ENCODE assay signal across 1 cellular context in the genomic region with DNA sequence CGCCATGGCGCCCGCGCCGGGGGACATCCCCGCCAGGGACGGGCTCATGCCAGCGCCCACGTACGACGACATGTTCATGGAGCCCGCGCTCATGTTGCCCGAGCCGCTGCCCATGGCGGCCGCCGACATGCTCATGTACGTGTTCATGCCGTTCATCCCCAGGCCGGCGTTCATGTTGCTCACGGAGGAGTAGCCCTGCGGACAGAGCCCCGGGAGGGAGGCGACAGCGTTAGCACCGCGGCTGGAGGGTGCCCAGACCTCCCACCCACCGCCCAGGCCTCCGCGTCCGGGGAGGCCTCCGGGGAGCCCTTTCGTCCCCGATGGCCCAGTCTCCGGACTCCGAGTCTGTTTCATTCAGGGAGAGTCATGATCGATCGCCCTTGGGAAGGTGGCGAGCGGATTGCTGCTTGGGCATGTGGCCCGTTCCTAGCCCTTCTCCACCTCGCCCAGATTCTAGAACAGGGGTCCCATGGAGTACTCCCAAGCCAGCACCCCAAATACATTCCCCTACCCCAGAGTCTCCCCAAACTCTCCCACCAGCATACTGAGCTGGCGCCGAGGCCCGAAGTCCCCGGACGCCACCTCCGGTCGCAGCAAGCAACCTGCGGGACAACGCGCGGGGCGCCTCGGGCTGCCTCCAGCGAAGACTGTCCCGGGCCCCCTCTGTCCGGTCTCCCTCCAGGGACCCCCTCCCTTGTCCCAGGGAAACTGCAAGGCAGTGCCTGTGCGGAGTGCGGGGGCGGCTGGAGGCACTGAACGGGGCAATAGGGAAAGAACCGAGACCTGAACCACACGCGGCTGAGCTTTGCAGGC.
A peak's percentile ranks its signal among the peaks of the same experiment; 100 is the strongest.
TF ChIP-seq lines count a peak whose summit lies in the region.

No MANE protein-coding gene starts in this region.

TF ChIP-seq in HepG2, 621 proteins besides CTCF, POLR2A, EP300 and RAD21 (continued from another document and continues in another):
- TF ChIP-seq ZNF687 (CRISPR knock-in tag; IDR thresholded peaks at IDR 0.05) = peak; percentile 84
- peak; percentile 75; the same call in 1 of the 2 replicates for TF ChIP-seq ZNF414 (CRISPR knock-in tag; IDR thresholded peaks at IDR 0.05)
- peak; percentile 79 for TF ChIP-seq XRCC5 (optimal IDR thresholded peaks at IDR 0.05; ENCODE audit: low read length)
- TF ChIP-seq SIX4 (CRISPR knock-in tag; IDR thresholded peaks at IDR 0.05) = 0 out of 2 replicates have a peak, but pooled peaks have one; percentile 15
- TF ChIP-seq CCDC6 (CRISPR knock-in tag; IDR thresholded peaks at IDR 0.05) = no peak
- 0 out of 2 replicates have a peak, but pooled peaks have one; percentile 22 for TF ChIP-seq ZBTB3 (CRISPR knock-in tag; IDR thresholded peaks at IDR 0.05; ENCODE audit: borderline replicate concordance, low read depth)
- TF ChIP-seq NFIB (CRISPR knock-in tag; IDR thresholded peaks at IDR 0.05; ENCODE audit: borderline replicate concordance) = no peak
- TF ChIP-seq NFKBIZ (CRISPR knock-in tag; IDR thresholded peaks at IDR 0.05) = no peak
- TF ChIP-seq HBP1 (CRISPR knock-in tag; IDR thresholded peaks at IDR 0.05; ENCODE audit: low read depth) = 0 out of 2 replicates have a peak, but pooled peaks have one; percentile 49
- TF ChIP-seq POLR2AphosphoS2 (IDR thresholded peaks at IDR 0.05; ENCODE audit: low read depth, low read length) = no peak
- TF ChIP-seq, protein P1, sequence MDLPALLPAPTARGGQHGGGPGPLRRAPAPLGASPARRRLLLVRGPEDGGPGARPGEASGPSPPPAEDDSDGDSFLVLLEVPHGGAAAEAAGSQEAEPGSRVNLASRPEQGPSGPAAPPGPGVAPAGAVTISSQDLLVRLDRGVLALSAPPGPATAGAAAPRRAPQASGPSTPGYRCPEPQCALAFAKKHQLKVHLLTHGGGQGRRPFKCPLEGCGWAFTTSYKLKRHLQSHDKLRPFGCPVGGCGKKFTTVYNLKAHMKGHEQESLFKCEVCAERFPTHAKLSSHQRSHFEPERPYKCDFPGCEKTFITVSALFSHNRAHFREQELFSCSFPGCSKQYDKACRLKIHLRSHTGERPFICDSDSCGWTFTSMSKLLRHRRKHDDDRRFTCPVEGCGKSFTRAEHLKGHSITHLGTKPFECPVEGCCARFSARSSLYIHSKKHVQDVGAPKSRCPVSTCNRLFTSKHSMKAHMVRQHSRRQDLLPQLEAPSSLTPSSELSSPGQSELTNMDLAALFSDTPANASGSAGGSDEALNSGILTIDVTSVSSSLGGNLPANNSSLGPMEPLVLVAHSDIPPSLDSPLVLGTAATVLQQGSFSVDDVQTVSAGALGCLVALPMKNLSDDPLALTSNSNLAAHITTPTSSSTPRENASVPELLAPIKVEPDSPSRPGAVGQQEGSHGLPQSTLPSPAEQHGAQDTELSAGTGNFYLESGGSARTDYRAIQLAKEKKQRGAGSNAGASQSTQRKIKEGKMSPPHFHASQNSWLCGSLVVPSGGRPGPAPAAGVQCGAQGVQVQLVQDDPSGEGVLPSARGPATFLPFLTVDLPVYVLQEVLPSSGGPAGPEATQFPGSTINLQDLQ (CRISPR knock-in tag; IDR thresholded peaks at IDR 0.05) = no peak
- TF ChIP-seq NKX3-1 (CRISPR knock-in tag; IDR thresholded peaks at IDR 0.05) = peak; percentile 69
- TF ChIP-seq ZNF383 (CRISPR knock-in tag; IDR thresholded peaks at IDR 0.05; ENCODE audit: borderline replicate concordance) = no peak
- TF ChIP-seq STAG1 (CRISPR knock-in tag; IDR thresholded peaks at IDR 0.05) = peak; percentile 44
- TF ChIP-seq GATAD2A (CRISPR knock-in tag; IDR thresholded peaks at IDR 0.05) = peak; percentile 25; the same call in 1 of the 2 replicates
- peak; percentile 18; the same call in 1 of the 2 replicates for TF ChIP-seq ETV5 (CRISPR knock-in tag; IDR thresholded peaks at IDR 0.05; ENCODE audit: borderline replicate concordance)
- TF ChIP-seq ATRX (CRISPR knock-in tag; IDR thresholded peaks at IDR 0.05; ENCODE audit: borderline replicate concordance) = no peak
- peak; percentile 19; the same call in 1 of the 2 replicates for TF ChIP-seq AHDC1 (CRISPR knock-in tag; IDR thresholded peaks at IDR 0.05; ENCODE audit: borderline replicate concordance)
- TF ChIP-seq, protein P2, sequence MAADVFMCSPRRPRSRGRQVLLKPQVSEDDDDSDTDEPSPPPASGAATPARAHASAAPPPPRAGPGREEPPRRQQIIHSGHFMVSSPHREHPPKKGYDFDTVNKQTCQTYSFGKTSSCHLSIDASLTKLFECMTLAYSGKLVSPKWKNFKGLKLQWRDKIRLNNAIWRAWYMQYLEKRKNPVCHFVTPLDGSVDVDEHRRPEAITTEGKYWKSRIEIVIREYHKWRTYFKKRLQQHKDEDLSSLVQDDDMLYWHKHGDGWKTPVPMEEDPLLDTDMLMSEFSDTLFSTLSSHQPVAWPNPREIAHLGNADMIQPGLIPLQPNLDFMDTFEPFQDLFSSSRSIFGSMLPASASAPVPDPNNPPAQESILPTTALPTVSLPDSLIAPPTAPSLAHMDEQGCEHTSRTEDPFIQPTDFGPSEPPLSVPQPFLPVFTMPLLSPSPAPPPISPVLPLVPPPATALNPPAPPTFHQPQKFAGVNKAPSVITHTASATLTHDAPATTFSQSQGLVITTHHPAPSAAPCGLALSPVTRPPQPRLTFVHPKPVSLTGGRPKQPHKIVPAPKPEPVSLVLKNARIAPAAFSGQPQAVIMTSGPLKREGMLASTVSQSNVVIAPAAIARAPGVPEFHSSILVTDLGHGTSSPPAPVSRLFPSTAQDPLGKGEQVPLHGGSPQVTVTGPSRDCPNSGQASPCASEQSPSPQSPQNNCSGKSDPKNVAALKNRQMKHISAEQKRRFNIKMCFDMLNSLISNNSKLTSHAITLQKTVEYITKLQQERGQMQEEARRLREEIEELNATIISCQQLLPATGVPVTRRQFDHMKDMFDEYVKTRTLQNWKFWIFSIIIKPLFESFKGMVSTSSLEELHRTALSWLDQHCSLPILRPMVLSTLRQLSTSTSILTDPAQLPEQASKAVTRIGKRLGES (CRISPR knock-in tag; IDR thresholded peaks at IDR 0.05; ENCODE audit: borderline replicate concordance) = no peak
- peak; percentile 66 for TF ChIP-seq HOXA5 (CRISPR knock-in tag; IDR thresholded peaks at IDR 0.05)
- peak; percentile 70; the same call in 1 of the 2 replicates for TF ChIP-seq KLF6 (CRISPR knock-in tag; IDR thresholded peaks at IDR 0.05)
- TF ChIP-seq ZNF572 (CRISPR knock-in tag; IDR thresholded peaks at IDR 0.05) = 0 out of 2 replicates have a peak, but pooled peaks have one; percentile 15
- no peak for TF ChIP-seq ZNF124 (CRISPR knock-in tag; IDR thresholded peaks at IDR 0.05)
- no peak; the same call in 1 of the 2 replicates for TF ChIP-seq EEA1 (CRISPR knock-in tag; IDR thresholded peaks at IDR 0.05; ENCODE audit: borderline replicate concordance)
- TF ChIP-seq ZNF674 (CRISPR knock-in tag; IDR thresholded peaks at IDR 0.05; ENCODE audit: low read depth) = no peak
- TF ChIP-seq THAP11 (CRISPR knock-in tag; IDR thresholded peaks at IDR 0.05) = no peak
- TF ChIP-seq, protein P3, sequence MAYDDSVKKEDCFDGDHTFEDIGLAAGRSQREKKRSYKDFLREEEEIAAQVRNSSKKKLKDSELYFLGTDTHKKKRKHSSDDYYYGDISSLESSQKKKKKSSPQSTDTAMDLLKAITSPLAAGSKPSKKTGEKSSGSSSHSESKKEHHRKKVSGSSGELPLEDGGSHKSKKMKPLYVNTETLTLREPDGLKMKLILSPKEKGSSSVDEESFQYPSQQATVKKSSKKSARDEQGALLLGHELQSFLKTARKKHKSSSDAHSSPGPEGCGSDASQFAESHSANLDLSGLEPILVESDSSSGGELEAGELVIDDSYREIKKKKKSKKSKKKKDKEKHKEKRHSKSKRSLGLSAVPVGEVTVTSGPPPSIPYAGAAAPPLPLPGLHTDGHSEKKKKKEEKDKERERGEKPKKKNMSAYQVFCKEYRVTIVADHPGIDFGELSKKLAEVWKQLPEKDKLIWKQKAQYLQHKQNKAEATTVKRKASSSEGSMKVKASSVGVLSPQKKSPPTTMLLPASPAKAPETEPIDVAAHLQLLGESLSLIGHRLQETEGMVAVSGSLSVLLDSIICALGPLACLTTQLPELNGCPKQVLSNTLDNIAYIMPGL (CRISPR knock-in tag; IDR thresholded peaks at IDR 0.05; ENCODE audit: borderline replicate concordance in 1 of 2, low read depth in 1 of 2) = peak; percentile 71 to 90; a peak in 3 of 4 replicates
- TF ChIP-seq ZNF558 (CRISPR knock-in tag; IDR thresholded peaks at IDR 0.05; ENCODE audit: borderline replicate concordance) = peak; percentile 77
- TF ChIP-seq ZNF607 (CRISPR knock-in tag; IDR thresholded peaks at IDR 0.05; ENCODE audit: borderline replicate concordance) = peak; percentile 28
- TF ChIP-seq SKI (IDR thresholded peaks at IDR 0.05; ENCODE audit: partially characterized antibody) = peak; percentile 23
- TF ChIP-seq ZNF24 (IDR thresholded peaks at IDR 0.05) = no peak
- TF ChIP-seq IRF9 (CRISPR knock-in tag; IDR thresholded peaks at IDR 0.05; ENCODE audit: borderline replicate concordance) = peak; percentile 79; the same call in 1 of the 2 replicates
